Comparison of ENCODE assay signal across 1 cellular context in the genomic region with DNA sequence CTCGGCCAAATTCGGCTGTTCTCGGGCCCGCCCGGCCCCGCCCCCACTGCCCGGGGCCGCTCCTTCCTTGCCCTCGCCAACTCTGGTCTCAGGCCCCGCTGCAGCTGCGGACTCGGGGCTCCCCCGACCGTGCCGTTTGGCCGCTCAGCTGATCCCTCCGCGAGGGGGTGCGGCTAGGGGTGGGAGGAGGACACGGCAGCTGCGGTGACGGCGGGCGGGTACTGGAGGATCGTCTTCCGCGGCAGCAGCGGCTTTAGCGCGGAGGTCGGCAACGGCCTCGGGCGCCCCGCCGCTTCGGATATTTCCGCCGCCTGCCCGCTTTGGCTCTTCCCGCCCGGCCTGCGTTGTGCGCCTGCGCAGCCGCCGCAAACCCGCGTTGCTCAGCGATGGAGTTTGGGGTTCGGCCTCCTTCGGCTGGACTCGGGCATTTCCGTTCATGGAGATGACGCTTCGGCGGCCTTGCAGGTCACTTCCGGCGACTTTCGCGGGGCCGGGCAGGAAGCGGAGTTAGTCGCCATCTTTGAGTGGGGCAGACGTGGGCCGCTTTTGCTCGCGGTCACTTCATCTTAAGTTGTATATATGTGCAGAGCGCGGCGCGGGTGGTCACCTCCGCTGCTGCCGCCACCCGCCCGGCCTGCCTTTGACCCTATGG.
TF ChIP-seq lines count a peak whose summit lies in the region.

No MANE protein-coding gene starts in this region.

TF ChIP-seq in GM23338, 12 proteins besides CTCF, POLR2A, EP300 and RAD21:
- TF ChIP-seq EZH2phosphoT487 (IDR thresholded peaks at IDR 0.05; ENCODE audit: unreplicated experiment) (no peak), POLR2AphosphoS5 (IDR thresholded peaks at IDR 0.05; ENCODE audit: low read depth) (peak; percentile 78), ZNF114 (CRISPR knock-in tag; IDR thresholded peaks at IDR 0.05) (no peak), EZH2 (IDR thresholded peaks at IDR 0.05; ENCODE audit: low read depth, unreplicated experiment) (no peak), CREB1 (CRISPR knock-in tag; IDR thresholded peaks at IDR 0.05; ENCODE audit: low read depth) (peak; percentile 90)
- TF ChIP-seq, protein P1, sequence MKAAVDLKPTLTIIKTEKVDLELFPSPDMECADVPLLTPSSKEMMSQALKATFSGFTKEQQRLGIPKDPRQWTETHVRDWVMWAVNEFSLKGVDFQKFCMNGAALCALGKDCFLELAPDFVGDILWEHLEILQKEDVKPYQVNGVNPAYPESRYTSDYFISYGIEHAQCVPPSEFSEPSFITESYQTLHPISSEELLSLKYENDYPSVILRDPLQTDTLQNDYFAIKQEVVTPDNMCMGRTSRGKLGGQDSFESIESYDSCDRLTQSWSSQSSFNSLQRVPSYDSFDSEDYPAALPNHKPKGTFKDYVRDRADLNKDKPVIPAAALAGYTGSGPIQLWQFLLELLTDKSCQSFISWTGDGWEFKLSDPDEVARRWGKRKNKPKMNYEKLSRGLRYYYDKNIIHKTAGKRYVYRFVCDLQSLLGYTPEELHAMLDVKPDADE (IDR thresholded peaks at IDR 0.05) = peak; percentile 50
